21 cellular contexts compared by ENCODE assay signal in the genomic region with DNA sequence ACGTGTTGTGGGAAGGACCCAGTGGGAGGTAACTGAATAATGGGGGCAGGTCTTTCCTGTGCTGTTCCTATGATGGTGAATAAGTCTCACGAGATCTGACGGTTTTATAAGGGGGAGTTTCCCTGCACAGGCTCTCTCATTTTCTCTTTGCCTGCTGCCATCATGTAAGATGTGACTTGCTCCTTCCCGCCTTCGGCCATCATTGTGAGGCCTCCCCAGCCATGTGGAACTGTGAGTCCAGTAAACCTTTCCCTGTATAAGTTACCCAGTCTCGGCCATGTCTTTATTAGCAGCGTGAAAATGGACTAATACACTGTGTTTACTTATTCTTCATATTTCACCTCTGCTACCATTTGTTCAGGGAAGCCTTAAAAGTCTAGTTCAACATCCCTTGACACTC. TPM values are rescaled to one million over a fixed set of nuclear protein-coding genes. Genes with fewer than 3 reads are reported as not detected.
A peak's percentile ranks its signal among the peaks of the same experiment; 100 is the strongest.
DNase-seq lines count a peak whose midpoint lies in the region; ATAC-seq and TF ChIP-seq lines count a peak whose summit lies in the region.
"Had no signal": no experiment of that assay in that cellular context is flagged by ENCODE, and none has a peak within 500 bp of the region (broad histone marks: within the 10 kb centered on the region; RNA-seq: fewer than 3 reads in every experiment).

No MANE protein-coding gene starts in this region.

- H3K4me2 ChIP-seq in Karpas-422 (ENCODE audit: low read depth, low read length, poor library complexity, severe bottlenecking), result no peak overlapping the region

- peaks cover 25% of the 10 kb centered on the region for H3K4me1 Mint-ChIP-seq in central memory CD8-positive, alpha-beta T cell
- H3K4me1 Mint-ChIP-seq in progenitor cell of endocrine pancreas (ENCODE audit: low read depth), result peaks cover 13% of the 10 kb centered on the region

- H3K9me2 ChIP-seq in Karpas-422 (replicated peaks; ENCODE audit: insufficient read depth, low read length), result no peaks in the 10 kb centered on the region

- H3K36me3 Mint-ChIP-seq in central memory CD8-positive, alpha-beta T cell (ENCODE audit: insufficient read depth), result peaks cover 6% of the 10 kb centered on the region
- H3K36me3 Mint-ChIP-seq in progenitor cell of endocrine pancreas (ENCODE audit: insufficient read depth), result peaks cover 30% of the 10 kb centered on the region

- H3K79me2 ChIP-seq in Karpas-422 (ENCODE audit: low read length), result peaks cover 79% of the 10 kb centered on the region

- H3K36me3 ChIP-seq in Karpas-422 (ENCODE audit: insufficient read depth, low read length), result peaks cover 36% of the 10 kb centered on the region

- no peak overlapping the region for H3K27ac ChIP-seq in Karpas-422 (ENCODE audit: low read length)
- H3K27ac ChIP-seq: 22Rv1, GM23248 had no signal

- H3K9ac ChIP-seq in Karpas-422 (ENCODE audit: low read length), result no peak overlapping the region
- H3K9ac ChIP-seq: GM23248 had no signal

- peaks cover 10% of the 10 kb centered on the region for H3K9me3 ChIP-seq in Karpas-422 (ENCODE audit: low read length)

- peaks cover 4% of the 10 kb centered on the region for H3K9me3 Mint-ChIP-seq in central memory CD8-positive, alpha-beta T cell
- peaks cover 10% of the 10 kb centered on the region for H3K9me3 Mint-ChIP-seq in progenitor cell of endocrine pancreas (ENCODE audit: low read depth)

- H3K4me3 Mint-ChIP-seq in central memory CD8-positive, alpha-beta T cell, result no peak overlapping the region
- H3K4me3 Mint-ChIP-seq in progenitor cell of endocrine pancreas (ENCODE audit: low read depth), result no peak overlapping the region

- peak overlapping the region; percentile 27 for H3K27ac Mint-ChIP-seq in central memory CD8-positive, alpha-beta T cell (ENCODE audit: low read depth)
- peak overlapping the region; percentile 7 for H3K27ac Mint-ChIP-seq in progenitor cell of endocrine pancreas

- no peaks in the 10 kb centered on the region for H4K20me1 ChIP-seq in Karpas-422 (ENCODE audit: insufficient read depth, low read depth, low read length)

- H3K4me1 ChIP-seq in Karpas-422 (ENCODE audit: low read length), result peaks cover 22% of the 10 kb centered on the region

- no peak for TF ChIP-seq CTCF in progenitor cell of endocrine pancreas (IDR thresholded peaks at IDR 0.05; ENCODE audit: unreplicated experiment)

- no peaks in the 10 kb centered on the region for H3K27me3 Mint-ChIP-seq in central memory CD8-positive, alpha-beta T cell
- no peaks in the 10 kb centered on the region for H3K27me3 Mint-ChIP-seq in progenitor cell of endocrine pancreas

- no peak for ATAC-seq in central memory CD8-positive, alpha-beta T cell (replicated peaks; ENCODE audit: extremely low read depth, poor library complexity, severe bottlenecking)
- no peak for ATAC-seq in activated CD4-positive, CD25-positive, alpha-beta regulatory T cell treated with anti-CD3 and anti-CD28 coated beads, Interleukin-2, amount 50 U/mL, for 24 hours
- ATAC-seq in HG02938 (IDR thresholded peaks at IDR 0.05; ENCODE audit: unreplicated experiment), result no peak

- DNase-seq in activated CD8-positive, alpha-beta memory T cell treated with anti-CD3 and anti-CD28 coated beads for 24 hours, result peak; percentile 17
- DNase-seq in activated CD8-positive, alpha-beta memory T cell treated with anti-CD3 and anti-CD28 coated beads, Interleukin-2, amount 50 U/mL, for 48 hours, result no peak
- DNase-seq in Karpas-422, result no peak
- no peak for DNase-seq in central memory CD8-positive, alpha-beta T cell (ENCODE audit: low spot score in 2 of 2)
- no peak for DNase-seq in progenitor cell of endocrine pancreas (ENCODE audit: low spot score, unreplicated experiment)
- DNase-seq in NCI-H774 (lab: John Stamatoyannopoulos, UW), result no peak
- DNase-seq: AML-193, COR-L47, DMS153, GF-D8, GM23248, KG1, NCI-H1417 treated with DMSO at 0.1 percent for 48 hours, NCI-H187 treated with DMSO at 0.1 percent for 48 hours, NCI-H226, NCI-H524, RPMI8226, SHP77 treated with DMSO at 0.1 percent for 48 hours had no signal

- 0 out of 2 replicates have a peak overlapping the region, but pooled peaks have one; percentile 22 for H3K4me3 ChIP-seq in Karpas-422 (ENCODE audit: low read length)
- H3K4me3 ChIP-seq: GM23248 had no signal

- no peaks in the 10 kb centered on the region for H3K27me3 ChIP-seq in Karpas-422 (ENCODE audit: low read length)

- no peak overlapping the region for H2AFZ ChIP-seq in Karpas-422 (ENCODE audit: low read length)
- H2AFZ ChIP-seq: GM23248 had no signal

RNA-seq across cellular contexts. Expression of a gene that starts 2.2 kb away (rescaled TPM):
- 21.0 and 22.6 TPM in 2 replicates for total RNA-seq in Karpas-422 (2014; rRNA removed; shearing (Covaris generic); ENCODE audit: low replicate concordance)
- total RNA-seq in progenitor cell of endocrine pancreas, result 46.7 and 51.0 TPM in 2 replicates

RNA-seq across cellular contexts. Expression of a gene that starts 2.8 kb away (rescaled TPM):
- 9.6 and 20.0 TPM in 2 replicates for total RNA-seq in Karpas-422 (2014; rRNA removed; shearing (Covaris generic); ENCODE audit: low replicate concordance)
- 51.6 and 54.2 TPM in 2 replicates for total RNA-seq in progenitor cell of endocrine pancreas
